Comparison of ENCODE assay signal across 23 cellular contexts in genomic region chr19:52602931-52603330, GRCh38. TPM values are rescaled to one million over a fixed set of nuclear protein-coding genes. Genes with fewer than 3 reads are reported as not detected.
DNase-seq lines count a peak whose midpoint lies in the region; ATAC-seq, FAIRE-seq and TF ChIP-seq lines count a peak whose summit lies in the region.
"Had no signal": no experiment of that assay in that cellular context is flagged by ENCODE, and none has a peak within 500 bp of the region (broad histone marks: within the 10 kb centered on the region; RNA-seq: fewer than 3 reads in every experiment).

No MANE protein-coding gene starts in this region.

- H3K4me1 Mint-ChIP-seq in activated naive CD4-positive, alpha-beta T cell treated with anti-CD3 and anti-CD28 coated beads, Interleukin-2, amount 10 ng/mL, durations not matched to agents 7 days and 5 days: peaks cover 24% of the 10 kb centered on the region
- peaks cover 37% of the 10 kb centered on the region for H3K4me1 Mint-ChIP-seq in endodermal cell

- peaks cover 52% of the 10 kb centered on the region for H3K9me3 Mint-ChIP-seq in activated naive CD4-positive, alpha-beta T cell treated with anti-CD3 and anti-CD28 coated beads, Interleukin-2, amount 10 ng/mL, durations not matched to agents 7 days and 5 days
- no peaks in the 10 kb centered on the region for H3K9me3 Mint-ChIP-seq in endodermal cell

- H3K4me3 Mint-ChIP-seq in activated naive CD4-positive, alpha-beta T cell treated with anti-CD3 and anti-CD28 coated beads, Interleukin-2, amount 10 ng/mL, durations not matched to agents 7 days and 5 days: peak overlapping the region; percentile 80
- H3K4me3 Mint-ChIP-seq in endodermal cell: peak overlapping the region; percentile 80

- H3K9ac ChIP-seq in endodermal cell (ENCODE audit: extremely low read depth, low read length, poor library complexity, severe bottlenecking): no peak overlapping the region
- H3K9ac ChIP-seq in smooth muscle cell (ENCODE audit: low read depth): no peak overlapping the region

- no peak for FAIRE-seq in small intestine (lab: Jason Lieb, UNC)
- FAIRE-seq: GM18507, H54, islet of Langerhans had no signal

- no peak for ATAC-seq in HG03095 (IDR thresholded peaks at IDR 0.05; ENCODE audit: unreplicated experiment)
- ATAC-seq: activated T-cell treated with anti-CD3 and anti-CD28 coated beads, Interleukin-2, amount 50 U/mL, for 72 hours had no signal

- H2AFZ ChIP-seq in smooth muscle cell (ENCODE audit: low read depth): no peak overlapping the region

- no peak for DNase-seq in activated naive CD4-positive, alpha-beta T cell treated with anti-CD3 and anti-CD28 coated beads, Interleukin-2, amount 10 ng/mL, durations not matched to agents 7 days and 5 days
- DNase-seq in activated naive CD4-positive, alpha-beta T cell treated with Interleukin-2 at 50 U/mL for 16 hours: no peak
- DNase-seq in HPDE6-E6E7 (ENCODE audit: extremely low spot score) (peak; percentile 28), endodermal cell (no peak), smooth muscle cell (lab: John Stamatoyannopoulos, UW; ENCODE audit: unreplicated experiment) (no peak), substantia nigra (lab: John Stamatoyannopoulos, UW) (no peak), small intestine (no peak)
- DNase-seq: ACHN; activated CD4-positive, alpha-beta T cell treated with anti-CD3 and anti-CD28 coated beads, Interleukin-2, amount 50 U/mL, for 48 hours; activated T-cell treated with anti-CD3 and anti-CD28 coated beads, Interleukin-2, amount 50 U/mL, for 72 hours; amygdala; effector CD8-positive, alpha-beta T cell; NCI-H2029; stimulated activated CD4-positive, alpha-beta T cell treated with anti-CD3 and anti-CD28 coated beads, Interleukin-12 subunit alpha, Interleukin-12 subunit beta, amount 100 ng/mL, for 4 hours; SW 1271; testis had no signal

- WGBS in endodermal cell (ENCODE audit: insufficient coverage in 1 of 2, insufficient read length in 1 of 2), 2 experiments: 86 to 98% methylated on average over 1 to 2 of the region's 2 CpGs
- WGBS in smooth muscle cell (ENCODE audit: low lambda C conversion rate): 90% methylated on average over 2 of the region's 2 CpGs
- WGBS in small intestine, 3 donors: 78 to 94% (median 91%) methylated on average over 2 of the region's 2 CpGs

- peak overlapping the region; percentile 22 for H3K4me2 ChIP-seq in smooth muscle cell

- no peak for TF ChIP-seq CTCF in endodermal cell (conservative IDR thresholded peaks at IDR 0.05)
- TF ChIP-seq CTCF in smooth muscle cell (IDR thresholded peaks at IDR 0.05; ENCODE audit: borderline replicate concordance, insufficient read depth, poor library complexity, severe bottlenecking): no peak

- peaks cover 11% of the 10 kb centered on the region for H3F3A ChIP-seq in smooth muscle cell (ENCODE audit: low read depth)

- H3K4me1 ChIP-seq in endodermal cell (ENCODE audit: control insufficient read depth, insufficient read depth, low read length) (peaks cover 4% of the 10 kb centered on the region), smooth muscle cell (ENCODE audit: low read depth) (peaks cover 12% of the 10 kb centered on the region), small intestine (ENCODE audit: control insufficient read depth in 2 of 2, insufficient read depth in 1 of 2, low read depth in 1 of 2, low read length in 1 of 2) (peaks cover 0 to 2% of the 10 kb centered on the region in 2 donors)
- H3K4me1 ChIP-seq: prostate gland had no signal

- H3K9me3 ChIP-seq in endodermal cell (ENCODE audit: control insufficient read depth, low read length) (peaks cover 15% of the 10 kb centered on the region), smooth muscle cell (replicated peaks; ENCODE audit: low read depth) (no peaks in the 10 kb centered on the region), small intestine (ENCODE audit: control insufficient read depth, low read depth) (peaks cover 2% of the 10 kb centered on the region)
- H3K9me3 ChIP-seq: prostate gland, testis had no signal

- peaks cover 57% of the 10 kb centered on the region for H3K36me3 Mint-ChIP-seq in activated naive CD4-positive, alpha-beta T cell treated with anti-CD3 and anti-CD28 coated beads, Interleukin-2, amount 10 ng/mL, durations not matched to agents 7 days and 5 days
- peaks cover 49% of the 10 kb centered on the region for H3K36me3 Mint-ChIP-seq in endodermal cell (ENCODE audit: low read depth)

- no peak overlapping the region for H3K27ac ChIP-seq in endodermal cell (ENCODE audit: low read depth, low read length)
- H3K27ac ChIP-seq in smooth muscle cell (ENCODE audit: low read depth): peak overlapping the region; percentile 24
- no peak overlapping the region for H3K27ac ChIP-seq in substantia nigra (ENCODE audit: low read depth, low read length, poor library complexity, severe bottlenecking)
- H3K27ac ChIP-seq in small intestine (ENCODE audit: low read depth in 1 of 2, low read length in 1 of 2): no peak overlapping the region
- H3K27ac ChIP-seq: HL-60, prostate gland, testis had no signal

- H3K27me3 Mint-ChIP-seq in activated naive CD4-positive, alpha-beta T cell treated with anti-CD3 and anti-CD28 coated beads, Interleukin-2, amount 10 ng/mL, durations not matched to agents 7 days and 5 days: no peaks in the 10 kb centered on the region
- H3K27me3 Mint-ChIP-seq in endodermal cell (ENCODE audit: insufficient read depth): no peaks in the 10 kb centered on the region
- H3K27me3 Mint-ChIP-seq: central memory CD8-positive, alpha-beta T cell had no signal

- H3K36me3 ChIP-seq in endodermal cell (ENCODE audit: control insufficient read depth, insufficient read depth, low read length) (peaks cover 29% of the 10 kb centered on the region), smooth muscle cell (ENCODE audit: low read depth) (no peaks in the 10 kb centered on the region), small intestine (ENCODE audit: control insufficient read depth in 2 of 2, insufficient read depth in 2 of 2, low read length in 2 of 2) (no peaks in the 10 kb centered on the region)
- H3K36me3 ChIP-seq: prostate gland had no signal

- H3K79me2 ChIP-seq in smooth muscle cell (ENCODE audit: low read depth): peaks cover 30% of the 10 kb centered on the region

- peak overlapping the region; percentile 65 for H3K27ac Mint-ChIP-seq in activated naive CD4-positive, alpha-beta T cell treated with anti-CD3 and anti-CD28 coated beads, Interleukin-2, amount 10 ng/mL, durations not matched to agents 7 days and 5 days
- no peak overlapping the region for H3K27ac Mint-ChIP-seq in endodermal cell
- H3K27ac Mint-ChIP-seq: activated T-cell treated with anti-CD3 and anti-CD28 coated beads, Interleukin-2, amount 50 U/mL, for 72 hours had no signal

- peak overlapping the region; percentile 97 for H3K4me3 ChIP-seq in endodermal cell (ENCODE audit: low read length)
- H3K4me3 ChIP-seq in smooth muscle cell: peak overlapping the region; percentile 74
- H3K4me3 ChIP-seq in small intestine (ENCODE audit: low read depth in 1 of 2, low read length in 2 of 2): no peak overlapping the region
- H3K4me3 ChIP-seq: prostate gland, testis had no signal

- CTCF ChIA-PET in activated naive CD4-positive, alpha-beta T cell treated with anti-CD3 and anti-CD28 coated beads, Interleukin-2, amount 10 ng/mL, durations not matched to agents 7 days and 5 days (lab: Charles Lee): no interaction called here

- H3K27me3 ChIP-seq in endodermal cell (ENCODE audit: control insufficient read depth, insufficient read depth, low read length, poor library complexity, severe bottlenecking): no peaks in the 10 kb centered on the region
- no peaks in the 10 kb centered on the region for H3K27me3 ChIP-seq in smooth muscle cell (ENCODE audit: low read depth)
- no peaks in the 10 kb centered on the region for H3K27me3 ChIP-seq in small intestine (ENCODE audit: control insufficient read depth in 2 of 2, insufficient read depth in 2 of 2, low read length in 2 of 2)
- H3K27me3 ChIP-seq: testis had no signal

- peaks cover 10% of the 10 kb centered on the region for H4K20me1 ChIP-seq in smooth muscle cell (ENCODE audit: low read depth)

RNA-seq across cellular contexts. Expression of gene ZNF701, which starts 32.8 kb away (rescaled TPM):
- total RNA-seq in endodermal cell (10 to 100 TPM; 42.0 to 45.3 TPM), smooth muscle cell (10.0 and 11.3 TPM in 2 replicates)
- 9.3 TPM for polyA plus RNA-seq in endodermal cell (2013, experiment 1 of 2)
- 10.8 TPM for polyA plus RNA-seq in endodermal cell (2013, experiment 2 of 2)
- polyA plus RNA-seq in smooth muscle cell (5.5 and 6.1 TPM in 2 replicates), small intestine (1 to 10 TPM; 2.7 to 6.2 (median 4.7) TPM)

RNA-seq across cellular contexts. Expression of gene ZNF83, which starts 35.2 kb away (rescaled TPM):
- total RNA-seq in endodermal cell (10 to 100 TPM; 59.0 to 88.7 TPM), smooth muscle cell (53.2 and 60.0 TPM in 2 replicates)
- 62.8 TPM for polyA plus RNA-seq in endodermal cell (2013, experiment 1 of 2)
- polyA plus RNA-seq in endodermal cell (2013, experiment 2 of 2): 60.8 TPM
- polyA plus RNA-seq in smooth muscle cell (20.6 and 32.9 TPM in 2 replicates), small intestine (10 to 100 TPM in 1 of 3 donors, 1 to 10 TPM in 2; 4.3 to 15.4 (median 9.9) TPM)

Comparison
In these comparisons a context has a peak if more than half of its experiments do, and no peak if none do; other contexts are left out.
1. H3K4me3 ChIP-seq: peak in endodermal cell (single experiment) and smooth muscle cell (single experiment); none in small intestine (0 of 2).